In the genomic region with DNA sequence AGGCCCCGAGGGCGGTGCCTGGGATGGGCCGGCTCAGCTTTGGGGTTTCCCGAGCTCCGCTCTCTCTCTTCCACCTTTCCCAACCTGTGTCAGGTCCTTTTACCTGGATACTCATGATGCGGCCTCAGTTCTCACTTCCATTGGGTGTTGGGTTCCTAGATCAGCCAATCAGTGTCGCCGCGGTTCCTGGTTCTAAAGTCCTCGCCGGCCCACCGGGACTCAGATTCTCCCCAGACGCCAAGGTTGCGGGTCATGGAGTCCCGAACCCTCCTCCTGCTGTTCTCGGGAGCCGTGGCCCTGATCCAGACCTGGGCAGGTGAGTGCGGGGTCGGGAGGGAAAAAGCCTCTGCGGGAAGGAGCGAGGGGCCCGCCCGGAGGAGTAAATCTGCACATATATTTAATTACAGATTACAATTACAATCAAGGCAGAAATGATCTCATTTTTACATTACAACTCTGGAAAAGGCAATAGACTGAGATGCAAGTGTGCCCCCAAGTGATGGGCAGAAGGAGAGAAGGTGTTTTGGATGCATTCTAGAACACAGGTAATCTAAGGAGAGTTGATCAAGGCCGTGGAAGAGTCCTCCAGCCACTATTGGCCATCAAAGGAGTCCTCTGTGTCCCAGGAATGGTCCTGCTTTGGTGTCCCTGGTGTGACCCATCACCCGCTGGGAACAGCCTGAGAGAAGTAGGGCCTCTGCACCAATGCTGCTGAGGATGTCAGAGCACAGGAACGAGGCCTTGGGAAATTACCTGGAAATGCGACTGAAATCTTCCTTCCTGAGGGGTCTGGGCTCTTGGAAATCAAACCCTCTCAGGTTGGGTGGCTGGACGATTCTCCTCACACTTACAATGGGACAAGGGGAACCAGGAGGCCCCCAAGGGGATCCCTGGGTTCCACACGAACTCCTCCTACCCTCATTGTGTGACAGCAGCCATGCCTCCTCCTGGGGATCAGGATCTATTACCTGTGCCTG, we compare ENCODE assay signal across 1 cellular context.
A peak's percentile ranks its signal among the peaks of the same experiment; 100 is the strongest.
TF ChIP-seq lines count a peak whose summit lies in the region.

No MANE protein-coding gene starts in this region.

TF ChIP-seq in liver, 16 proteins besides CTCF, POLR2A, EP300 and RAD21 (continued from another document):
- TF ChIP-seq, protein P1, sequence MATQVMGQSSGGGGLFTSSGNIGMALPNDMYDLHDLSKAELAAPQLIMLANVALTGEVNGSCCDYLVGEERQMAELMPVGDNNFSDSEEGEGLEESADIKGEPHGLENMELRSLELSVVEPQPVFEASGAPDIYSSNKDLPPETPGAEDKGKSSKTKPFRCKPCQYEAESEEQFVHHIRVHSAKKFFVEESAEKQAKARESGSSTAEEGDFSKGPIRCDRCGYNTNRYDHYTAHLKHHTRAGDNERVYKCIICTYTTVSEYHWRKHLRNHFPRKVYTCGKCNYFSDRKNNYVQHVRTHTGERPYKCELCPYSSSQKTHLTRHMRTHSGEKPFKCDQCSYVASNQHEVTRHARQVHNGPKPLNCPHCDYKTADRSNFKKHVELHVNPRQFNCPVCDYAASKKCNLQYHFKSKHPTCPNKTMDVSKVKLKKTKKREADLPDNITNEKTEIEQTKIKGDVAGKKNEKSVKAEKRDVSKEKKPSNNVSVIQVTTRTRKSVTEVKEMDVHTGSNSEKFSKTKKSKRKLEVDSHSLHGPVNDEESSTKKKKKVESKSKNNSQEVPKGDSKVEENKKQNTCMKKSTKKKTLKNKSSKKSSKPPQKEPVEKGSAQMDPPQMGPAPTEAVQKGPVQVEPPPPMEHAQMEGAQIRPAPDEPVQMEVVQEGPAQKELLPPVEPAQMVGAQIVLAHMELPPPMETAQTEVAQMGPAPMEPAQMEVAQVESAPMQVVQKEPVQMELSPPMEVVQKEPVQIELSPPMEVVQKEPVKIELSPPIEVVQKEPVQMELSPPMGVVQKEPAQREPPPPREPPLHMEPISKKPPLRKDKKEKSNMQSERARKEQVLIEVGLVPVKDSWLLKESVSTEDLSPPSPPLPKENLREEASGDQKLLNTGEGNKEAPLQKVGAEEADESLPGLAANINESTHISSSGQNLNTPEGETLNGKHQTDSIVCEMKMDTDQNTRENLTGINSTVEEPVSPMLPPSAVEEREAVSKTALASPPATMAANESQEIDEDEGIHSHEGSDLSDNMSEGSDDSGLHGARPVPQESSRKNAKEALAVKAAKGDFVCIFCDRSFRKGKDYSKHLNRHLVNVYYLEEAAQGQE (IDR thresholded peaks at IDR 0.05): peak; percentile 94
